In the genomic region with DNA sequence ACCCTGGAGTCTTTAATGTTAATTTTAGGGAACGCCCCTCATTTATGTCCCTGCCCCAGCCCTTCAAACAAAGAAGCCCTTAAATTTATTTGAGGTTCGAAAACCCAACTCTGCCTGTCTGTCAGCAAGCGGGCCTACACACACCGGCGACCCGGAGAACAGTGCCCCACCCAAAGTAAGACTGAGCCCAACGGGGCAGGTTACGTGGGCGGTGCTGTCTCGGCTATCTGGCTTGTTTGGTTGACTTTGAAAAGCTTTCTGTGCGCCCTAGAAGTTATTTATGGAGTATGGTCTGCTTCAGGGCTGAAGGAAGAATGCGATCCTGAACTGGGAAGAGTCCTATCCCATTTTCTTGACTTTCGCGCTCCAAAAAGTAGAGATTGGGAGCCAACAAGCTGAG, we compare ENCODE assay signal across 16 cellular contexts. TPM values are rescaled to one million over a fixed set of nuclear protein-coding genes. Genes with fewer than 3 reads are reported as not detected.
DNase-seq lines count a peak whose midpoint lies in the region; ATAC-seq, FAIRE-seq and TF ChIP-seq lines count a peak whose summit lies in the region.
"Had no signal": no experiment of that assay in that cellular context is flagged by ENCODE, and none has a peak within 500 bp of the region (broad histone marks: within the 10 kb centered on the region; RNA-seq: fewer than 3 reads in every experiment).

No MANE protein-coding gene starts in this region.

- no peak for TF ChIP-seq CTCF in SK-N-SH (IDR thresholded peaks at IDR 0.05)
- TF ChIP-seq CTCF in HEK293 (tag by site-specific recombination; IDR thresholded peaks at IDR 0.05), result no peak
- no peak for TF ChIP-seq CTCF in neural cell (IDR thresholded peaks at IDR 0.05; ENCODE audit: poor library complexity, severe bottlenecking)
- TF ChIP-seq CTCF in kidney (IDR thresholded peaks at IDR 0.05; ENCODE audit: borderline replicate concordance, extremely low read depth, insufficient read depth), result no peak

- peak overlapping the region; percentile 88; the same call in 1 of the 2 replicates for H3K4me2 ChIP-seq in SK-N-SH
- peak overlapping the region; percentile 94 for H3K4me2 ChIP-seq in neural cell (ENCODE audit: low read length)
- H3K4me2 ChIP-seq: KMS-11 had no signal

- DNase-seq in SK-N-SH (no peak), cerebellum (ENCODE audit: low spot score) (peak; percentile 39), kidney (no peak), left ventricle myocardium superior (no peak)
- DNase-seq: COR-L47, NCI-H1436 treated with DMSO at 0.1 percent for 48 hours, NCI-H526 treated with DMSO at 0.1 percent for 48 hours had no signal

- H4K20me1 ChIP-seq in SK-N-SH (ENCODE audit: insufficient read depth) (peaks cover 18% of the 10 kb centered on the region), neural cell (ENCODE audit: insufficient read depth) (peaks cover 10% of the 10 kb centered on the region)

- no peaks in the 10 kb centered on the region for H3K36me3 ChIP-seq in SK-N-SH (replicated peaks in 1 of 2; ENCODE audit: control insufficient read depth in 1 of 2, insufficient read depth in 2 of 2, low read length in 1 of 2)
- H3K36me3 ChIP-seq in HEK293 (ENCODE audit: control insufficient read depth in 2 of 2, insufficient read depth in 1 of 2, low read length in 2 of 2), result no peaks in the 10 kb centered on the region
- no peaks in the 10 kb centered on the region for H3K36me3 ChIP-seq in neural cell (ENCODE audit: insufficient read depth, low read length)
- no peaks in the 10 kb centered on the region for H3K36me3 ChIP-seq in kidney (ENCODE audit: control insufficient read depth in 1 of 2, insufficient read depth in 2 of 2, low read length in 2 of 2)

- 26% methylated on average over 13 of the region's 14 CpGs for WGBS in SK-N-SH (ENCODE audit: low lambda C conversion rate)

- intact Hi-C loops in kidney (cut with DNase I) (no loop called here), left ventricle myocardium superior (cut with micrococcal nuclease) (no loop called here)

- H3K27ac ChIP-seq in SK-N-SH (ENCODE audit: low read depth in 2 of 2, low read length in 1 of 2), result no peak overlapping the region
- H3K27ac ChIP-seq in HEK293 (ENCODE audit: extremely low read depth, low read depth, low read length), result no peak overlapping the region
- peak overlapping the region; percentile 92 for H3K27ac ChIP-seq in neural cell (ENCODE audit: low read length)
- H3K27ac ChIP-seq in kidney (ENCODE audit: low read depth in 2 of 2, low read length in 2 of 2), result no peak overlapping the region
- H3K27ac ChIP-seq: KMS-11 had no signal

- TF ChIP-seq RAD21 in SK-N-SH (IDR thresholded peaks at IDR 0.05; ENCODE audit: low read length), result no peak
- no peak for TF ChIP-seq RAD21 in neural cell (conservative IDR thresholded peaks at IDR 0.05)

- H3K9ac ChIP-seq in SK-N-SH (no peak overlapping the region), neural cell (ENCODE audit: low read length) (peak overlapping the region; percentile 97), kidney (ENCODE audit: low read length in 2 of 2) (no peak overlapping the region)
- H3K9ac ChIP-seq: KMS-11 had no signal

- H3K4me1 ChIP-seq in SK-N-SH (ENCODE audit: control insufficient read depth in 1 of 2, insufficient read depth in 2 of 2, low read depth in 1 of 2, low read length in 1 of 2) (peaks cover 6 to 23% of the 10 kb centered on the region in 2 experiments), HEK293 (ENCODE audit: control insufficient read depth, insufficient read depth, low read length) (peaks cover 10% of the 10 kb centered on the region), kidney (ENCODE audit: control insufficient read depth in 1 of 2, insufficient read depth in 1 of 2, low read depth in 1 of 2, low read length in 2 of 2) (peaks cover 0 to 8% of the 10 kb centered on the region in 2 donors)

- H3F3A ChIP-seq in SK-N-SH (replicated peaks; ENCODE audit: insufficient read depth) (peaks cover 16% of the 10 kb centered on the region), neural cell (ENCODE audit: insufficient read depth, low read length, poor library complexity, severe bottlenecking) (no peaks in the 10 kb centered on the region)

- H2AFZ ChIP-seq in SK-N-SH (ENCODE audit: low read depth) (no peak overlapping the region), neural cell (ENCODE audit: low read depth, low read length) (no peak overlapping the region)

- H3K27me3 ChIP-seq in SK-N-SH (ENCODE audit: insufficient read depth) (peaks cover 6% of the 10 kb centered on the region; the same call in 1 of the 2 replicates), neural cell (ENCODE audit: insufficient read depth, low read depth, low read length) (peaks cover 10% of the 10 kb centered on the region)

- H3K9me2 ChIP-seq in SK-N-SH, result peaks cover 5% of the 10 kb centered on the region; the same call in 1 of the 2 replicates
- no peaks in the 10 kb centered on the region for H3K9me2 ChIP-seq in neural cell (ENCODE audit: insufficient read depth, low read length)

- H3K79me2 ChIP-seq in SK-N-SH (ENCODE audit: insufficient read depth) (no peaks in the 10 kb centered on the region), neural cell (replicated peaks; ENCODE audit: insufficient read depth, low read length) (peaks cover 71% of the 10 kb centered on the region)

- TF ChIP-seq EP300 in SK-N-SH (IDR thresholded peaks at IDR 0.05; ENCODE audit: borderline replicate concordance in 1 of 2, low read depth in 1 of 2, low read length in 1 of 2) (no peak), neural cell (conservative IDR thresholded peaks at IDR 0.05; ENCODE audit: poor library complexity, severe bottlenecking) (no peak)

- POLR2A ChIA-PET in SK-N-SH (lab: Yijun Ruan, JAX) (interaction anchor here (2.7 kb wide), 1 partner anchor 13 kb away, joined by 8 read pairs; no protein-coding TSS in a partner anchor), HEK293 (lab: Yijun Ruan, JAX) (interaction anchor here (0.6 kb wide), 1 partner anchor 219 kb away, joined by 3 read pairs; no protein-coding TSS in a partner anchor)

- peak overlapping the region in 1 of 2 experiments; percentile 54; a peak in 2 of 4 replicates for H3K4me3 ChIP-seq in SK-N-SH (ENCODE audit: low read depth in 2 of 2, low read length in 1 of 2)
- no peak overlapping the region for H3K4me3 ChIP-seq in HEK293 (ENCODE audit: low read depth, low read length)
- peak overlapping the region; percentile 97 for H3K4me3 ChIP-seq in neural cell (ENCODE audit: low read length)
- H3K4me3 ChIP-seq in kidney (ENCODE audit: low read length in 2 of 2), result no peak overlapping the region

- FAIRE-seq in kidney (lab: Jason Lieb, UNC), result no peak

- CTCF ChIA-PET in SK-N-SH (lab: Yijun Ruan, JAX), result interaction anchor here (0.7 to 2.3 kb wide), 8 partner anchors 9 to 443 kb away, joined by 3 to 10 read pairs (median 4); no protein-coding TSS in a partner anchor
- CTCF ChIA-PET in HEK293 (lab: Yijun Ruan, JAX), result interaction anchor here (0.7 kb wide), 1 partner anchor 16 kb away, joined by 3 read pairs; no protein-coding TSS in a partner anchor

- ATAC-seq in SK-N-SH treated with all-trans-retinoic acid at 6 μM for 48 hours (no peak), left ventricle myocardium superior (no peak), HG03521 (IDR thresholded peaks at IDR 0.05; ENCODE audit: unreplicated experiment) (no peak)
- ATAC-seq: activated T-cell treated with anti-CD3 and anti-CD28 coated beads, Interleukin-2, amount 50 U/mL, for 4 hours; HCT116 had no signal

- H3K9me3 ChIP-seq in SK-N-SH (no peaks in the 10 kb centered on the region), HEK293 (ENCODE audit: control insufficient read depth, insufficient read depth, low read depth, low read length) (no peaks in the 10 kb centered on the region), neural cell (ENCODE audit: low read length) (no peaks in the 10 kb centered on the region), kidney (ENCODE audit: control insufficient read depth in 1 of 2, low read length in 2 of 2) (no peaks in the 10 kb centered on the region)

TF ChIP-seq in SK-N-SH, 30 proteins besides CTCF, POLR2A, EP300 and RAD21 (continues in another document):
- TF ChIP-seq RXRA (IDR thresholded peaks at IDR 0.05; ENCODE audit: borderline replicate concordance, low read depth) (no peak), TCF12 (IDR thresholded peaks at IDR 0.05) (no peak), RCOR1 (IDR thresholded peaks at IDR 0.05; ENCODE audit: low read length) (no peak), MXI1 (IDR thresholded peaks at IDR 0.05; ENCODE audit: low read depth, low read length) (no peak), YY1 (IDR thresholded peaks at IDR 0.05; ENCODE audit: low read depth) (no peak)

TF ChIP-seq in SK-N-SH treated with all-trans-retinoic acid at 6 μM for 48 hours, 23 proteins besides CTCF, POLR2A, EP300 and RAD21 (continues in another document):
- TF ChIP-seq RARB (CRISPR knock-in tag; IDR thresholded peaks at IDR 0.05) (no peak), BACH2 (CRISPR knock-in tag; IDR thresholded peaks at IDR 0.05; ENCODE audit: borderline replicate concordance) (no peak)

TF ChIP-seq in HEK293, 187 proteins besides CTCF, POLR2A, EP300 and RAD21 (continues in another document):
- no peak for TF ChIP-seq ZNF433 (tag by site-specific recombination; IDR thresholded peaks at IDR 0.05; ENCODE audit: low read depth)
- TF ChIP-seq GLI2 (tag by site-specific recombination; IDR thresholded peaks at IDR 0.05; ENCODE audit: borderline replicate concordance, low read depth), result no peak
- TF ChIP-seq ZNF544 (tag by site-specific recombination; IDR thresholded peaks at IDR 0.05), result no peak
- TF ChIP-seq ZNF585B (tag by site-specific recombination; IDR thresholded peaks at IDR 0.05), result no peak

RNA-seq across cellular contexts. Expression of gene INA, which starts 1.5 kb away (rescaled TPM):
- 4.8 and 5.4 TPM in 2 replicates for polyA plus RNA-seq in SK-N-SH (2012; rRNA removed)
- polyA plus RNA-seq in SK-N-SH (2012; cell fraction: cytosol; rRNA removed), result 5.3 and 6.9 TPM in 2 replicates
- 3.2 and 3.4 TPM in 2 replicates for polyA plus RNA-seq in SK-N-SH (2012; cell fraction: nucleus; rRNA removed)
- total RNA-seq in cerebellum, result 160 TPM
- 349 and 379 TPM in 2 replicates for polyA plus RNA-seq in neural cell
- polyA minus RNA-seq in neural cell, result 425 and 498 TPM in 2 replicates
- 0.16 TPM for total RNA-seq in kidney
- polyA plus RNA-seq in kidney (ENCODE audit: insufficient read depth, low read depth, low replicate concordance), result not detected
- total RNA-seq in left ventricle myocardium superior, result not detected

RNA-seq across cellular contexts. Expression of gene RPEL1, which starts 32.7 kb away (rescaled TPM):
- polyA plus RNA-seq in SK-N-SH (2012; rRNA removed) (0.08 TPM in 1 of 2 replicates, not detected in the other), neural cell (not detected in 2 replicates), kidney (ENCODE audit: insufficient read depth, low read depth, low replicate concordance) (not detected)
- 0.13 and 0.20 TPM in 2 replicates for polyA plus RNA-seq in SK-N-SH (2012; cell fraction: cytosol; rRNA removed)
- polyA plus RNA-seq in SK-N-SH (2012; cell fraction: nucleus; rRNA removed), result 0.05 and 0.16 TPM in 2 replicates
- total RNA-seq in cerebellum (not detected), kidney (not detected), left ventricle myocardium superior (not detected)
- polyA minus RNA-seq in neural cell, result not detected in 2 replicates
- total RNA-seq: osteocyte, smooth muscle cell had no signal
- polyA plus RNA-seq: smooth muscle cell had no signal

Comparison
In these comparisons a context has a peak if more than half of its experiments do, and no peak if none do; other contexts are left out.
1. RNA of gene INA, which starts 1.5 kb away (total RNA-seq): 160 TPM in cerebellum (single experiment); 0.16 TPM in kidney (single experiment) and not detected in left ventricle myocardium superior (single experiment); every median in the first group is over 100 times any median in the second.